In genomic region chr2:226618875-226619605, GRCh38 we compare ENCODE assay signal across 16 cellular contexts.
A peak's percentile ranks its signal among the peaks of the same experiment; 100 is the strongest.
DNase-seq lines count a peak whose midpoint lies in the region; ATAC-seq, FAIRE-seq and TF ChIP-seq lines count a peak whose summit lies in the region.
"Had no signal": no experiment of that assay in that cellular context is flagged by ENCODE, and none has a peak within 500 bp of the region (broad histone marks: within the 10 kb centered on the region; RNA-seq: fewer than 3 reads in every experiment).

No MANE protein-coding gene starts in this region.

- no peaks in the 10 kb centered on the region for H3K79me2 ChIP-seq in SK-N-SH (ENCODE audit: insufficient read depth)

- peaks cover 0 to 20% of the 10 kb centered on the region in 2 experiments; a peak in 2 of 4 replicates for H3K4me1 ChIP-seq in SK-N-SH (ENCODE audit: control insufficient read depth in 1 of 2, insufficient read depth in 2 of 2, low read depth in 1 of 2, low read length in 1 of 2)
- H3K4me1 ChIP-seq in small intestine (ENCODE audit: control insufficient read depth in 2 of 2, insufficient read depth in 1 of 2, low read depth in 1 of 2, low read length in 1 of 2): no peaks in the 10 kb centered on the region
- H3K4me1 ChIP-seq: HAP-1 had no signal

- no peaks in the 10 kb centered on the region for H3K9me3 ChIP-seq in SK-N-SH
- H3K9me3 ChIP-seq in small intestine (ENCODE audit: control insufficient read depth, low read depth): no peaks in the 10 kb centered on the region
- H3K9me3 ChIP-seq: HAP-1 had no signal

- no peak for FAIRE-seq in small intestine (lab: Jason Lieb, UNC)
- FAIRE-seq: A204.1 had no signal

- no peak for TF ChIP-seq CTCF in SK-N-SH (IDR thresholded peaks at IDR 0.05)
- no peak for TF ChIP-seq CTCF in fibroblast of the aortic adventitia (IDR thresholded peaks at IDR 0.05; ENCODE audit: insufficient read depth, low read length)

- WGBS in SK-N-SH (ENCODE audit: low lambda C conversion rate): 15% methylated on average over 2 of the region's 2 CpGs
- WGBS in small intestine, 3 donors: 9 to 57% (median 14%) methylated on average over 2 of the region's 2 CpGs

- H3F3A ChIP-seq in SK-N-SH (replicated peaks; ENCODE audit: insufficient read depth): no peaks in the 10 kb centered on the region

- CTCF ChIA-PET in SK-N-SH (lab: Yijun Ruan, JAX): interaction anchor here (1.4 kb wide), 1 partner anchor 27 kb away, joined by 3 read pairs; no protein-coding TSS in a partner anchor

- H3K27me3 ChIP-seq in SK-N-SH (ENCODE audit: insufficient read depth) (no peaks in the 10 kb centered on the region), small intestine (ENCODE audit: control insufficient read depth in 2 of 2, insufficient read depth in 2 of 2, low read length in 2 of 2) (no peaks in the 10 kb centered on the region)

- H3K9ac ChIP-seq in SK-N-SH: no peak overlapping the region

- H3K27ac ChIP-seq in SK-N-SH (ENCODE audit: low read depth in 2 of 2, low read length in 1 of 2): peak overlapping the region; percentile 46 to 77; a peak in 3 of 4 replicates
- no peak overlapping the region for H3K27ac ChIP-seq in small intestine (ENCODE audit: low read depth in 1 of 2, low read length in 1 of 2)

- H4K20me1 ChIP-seq in SK-N-SH (ENCODE audit: insufficient read depth): no peaks in the 10 kb centered on the region

- POLR2A ChIA-PET in SK-N-SH (lab: Yijun Ruan, JAX): no interaction called here

- no peak overlapping the region for H2AFZ ChIP-seq in SK-N-SH (ENCODE audit: low read depth)

- no peaks in the 10 kb centered on the region for H3K9me2 ChIP-seq in SK-N-SH

- no peak overlapping the region for H3K4me2 ChIP-seq in SK-N-SH

- no peak for ATAC-seq in HG03159 (IDR thresholded peaks at IDR 0.05; ENCODE audit: unreplicated experiment)
- ATAC-seq: PC-3 had no signal

- no peak overlapping the region for H3K4me3 ChIP-seq in SK-N-SH (ENCODE audit: low read depth in 2 of 2, low read length in 1 of 2)
- H3K4me3 ChIP-seq in fibroblast of the aortic adventitia (ENCODE audit: low read depth, low read length): no peak overlapping the region
- no peak overlapping the region for H3K4me3 ChIP-seq in small intestine (ENCODE audit: low read depth in 1 of 2, low read length in 2 of 2)
- H3K4me3 ChIP-seq: HAP-1 had no signal

- TF ChIP-seq RAD21 in SK-N-SH (IDR thresholded peaks at IDR 0.05; ENCODE audit: low read length): no peak

- TF ChIP-seq EP300 in SK-N-SH (IDR thresholded peaks at IDR 0.05; ENCODE audit: borderline replicate concordance in 1 of 2, low read depth in 1 of 2, low read length in 1 of 2): peak; percentile 42 to 53; a peak in 2 of 4 replicates

- DNase-seq in NCI-H1417 (lab: John Stamatoyannopoulos, UW) (peak in 2 of 3 experiments; percentile 12 to 71), NCI-H1417 treated with DMSO at 0.1 percent for 48 hours (lab: John Stamatoyannopoulos, UW) (no peak), SK-N-SH (peak; percentile 49), fibroblast of the aortic adventitia (ENCODE audit: low read depth) (peak; percentile 69), small intestine (peak; percentile 87), NCI-H1436 (lab: John Stamatoyannopoulos, UW) (no peak), Kasumi-1 (lab: John Stamatoyannopoulos, UW) (no peak)
- DNase-seq: activated B cell treated with CpG ODN at 0.5 μM for 24 hours; activated naive CD4-positive, alpha-beta T cell treated with Interleukin-2 at 50 U/mL for 16 hours; Calu3; mesendoderm; PC-3; stimulated activated CD4-positive, alpha-beta T cell treated with anti-CD3 and anti-CD28 coated beads, Interleukin-12 subunit alpha, Interleukin-12 subunit beta, amount 100 ng/mL, for 4 hours had no signal

- H3K36me3 ChIP-seq in SK-N-SH (replicated peaks in 1 of 2; ENCODE audit: control insufficient read depth in 1 of 2, insufficient read depth in 2 of 2, low read length in 1 of 2) (no peaks in the 10 kb centered on the region), small intestine (ENCODE audit: control insufficient read depth in 2 of 2, insufficient read depth in 2 of 2, low read length in 2 of 2) (no peaks in the 10 kb centered on the region)
- H3K36me3 ChIP-seq: HAP-1 had no signal

TF ChIP-seq in SK-N-SH, 30 proteins besides CTCF, POLR2A, EP300 and RAD21 (continues in another document):
- no peak; the same call in 1 of the 2 replicates for TF ChIP-seq TEAD4 (IDR thresholded peaks at IDR 0.05; ENCODE audit: borderline replicate concordance, insufficient read depth)
- TF ChIP-seq NFIC (IDR thresholded peaks at IDR 0.05; ENCODE audit: borderline replicate concordance): peak; percentile 11; the same call in 1 of the 2 replicates
- TF ChIP-seq EZH2phosphoT487 (IDR thresholded peaks at IDR 0.05; ENCODE audit: borderline replicate concordance, low read depth): no peak
- no peak for TF ChIP-seq MAX (IDR thresholded peaks at IDR 0.05; ENCODE audit: low read depth)
- TF ChIP-seq ELF1 (IDR thresholded peaks at IDR 0.05): no peak
- no peak for TF ChIP-seq TAF1 (IDR thresholded peaks at IDR 0.05; ENCODE audit: borderline replicate concordance, low read depth, low read length)
- TF ChIP-seq MXI1 (IDR thresholded peaks at IDR 0.05; ENCODE audit: low read depth, low read length): no peak
- peak; percentile 34; the same call in 1 of the 2 replicates for TF ChIP-seq JUND (IDR thresholded peaks at IDR 0.05)
- TF ChIP-seq POLR2AphosphoS5 (IDR thresholded peaks at IDR 0.05; ENCODE audit: low read depth, low read length): peak; percentile 58; the same call in 1 of the 2 replicates
- no peak for TF ChIP-seq SMC3 (IDR thresholded peaks at IDR 0.05; ENCODE audit: low read depth, low read length)
- TF ChIP-seq PBX3 (IDR thresholded peaks at IDR 0.05): peak; percentile 78
- TF ChIP-seq TCF12 (IDR thresholded peaks at IDR 0.05): peak; percentile 94
- no peak for TF ChIP-seq FOXM1 (IDR thresholded peaks at IDR 0.05; ENCODE audit: low read depth)
- TF ChIP-seq CHD2 (IDR thresholded peaks at IDR 0.05; ENCODE audit: low read length, partially characterized antibody): peak; percentile 35
- no peak for TF ChIP-seq GATA2 (CRISPR knock-in tag; IDR thresholded peaks at IDR 0.05)
- no peak for TF ChIP-seq RXRA (IDR thresholded peaks at IDR 0.05; ENCODE audit: borderline replicate concordance, low read depth)
- no peak for TF ChIP-seq REST (IDR thresholded peaks at IDR 0.05; ENCODE audit: low read depth, low read length)
- TF ChIP-seq RFX5 (IDR thresholded peaks at IDR 0.05; ENCODE audit: low read length): no peak
- TF ChIP-seq NRF1 (IDR thresholded peaks at IDR 0.05; ENCODE audit: low read depth, low read length): no peak
- no peak for TF ChIP-seq IRF3 (IDR thresholded peaks at IDR 0.05; ENCODE audit: low read depth, low read length)

Comparison
In these comparisons a context has a peak if more than half of its experiments do, and no peak if none do; other contexts are left out.
1. DNase-seq: peak in NCI-H1417 (2 of 3), SK-N-SH (single experiment), fibroblast of the aortic adventitia (single experiment) and small intestine (single experiment); none in NCI-H1417 treated with DMSO at 0.1 percent for 48 hours (single experiment), NCI-H1436 (single experiment) and Kasumi-1 (0 of 2).
2. H3K27ac ChIP-seq: peak in SK-N-SH (2 of 2); none in small intestine (0 of 2).